Comparison of ENCODE assay signal across 8 cellular contexts in the genomic region with DNA sequence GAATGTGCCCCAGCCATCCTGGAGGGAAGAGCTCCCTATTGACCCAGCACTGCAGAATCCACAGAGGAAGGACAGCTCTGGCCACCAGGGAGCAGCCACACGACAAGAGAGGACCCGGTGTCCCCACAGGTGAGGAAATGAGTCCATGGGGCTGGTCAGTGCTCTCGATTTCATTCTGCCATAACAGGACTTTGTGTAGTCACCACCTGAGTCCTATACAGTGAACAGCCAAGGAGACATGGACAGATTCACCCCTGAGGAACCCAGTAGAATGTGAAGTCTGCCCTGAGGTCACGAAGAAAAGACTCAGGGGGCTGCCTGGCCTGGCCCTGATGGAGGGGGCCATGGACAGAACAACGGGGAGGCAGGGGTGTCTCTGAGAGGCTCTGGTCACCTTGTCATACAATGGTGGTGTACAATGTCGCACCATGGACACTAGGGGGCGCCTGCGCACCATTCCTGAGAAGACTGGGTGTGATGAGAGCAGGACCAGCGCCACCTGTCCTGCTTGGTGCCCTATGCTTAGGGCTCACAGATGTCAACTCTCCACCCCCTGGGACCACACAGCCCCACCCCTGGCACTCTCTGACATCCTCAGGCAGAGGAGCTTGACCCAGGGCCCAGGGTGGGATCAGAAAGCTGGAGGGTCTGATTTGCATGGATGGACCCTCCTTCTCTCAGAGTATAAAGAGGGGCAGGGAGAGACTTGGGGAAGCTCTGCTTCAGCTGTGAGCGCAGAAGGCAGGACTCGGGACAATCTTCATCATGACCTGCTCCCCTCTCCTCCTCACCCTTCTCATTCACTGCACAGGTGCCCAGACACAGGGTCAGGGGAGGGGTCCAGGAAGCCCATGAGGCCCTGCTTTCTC.
A peak's percentile ranks its signal among the peaks of the same experiment; 100 is the strongest.
DNase-seq lines count a peak whose midpoint lies in the region; ATAC-seq and TF ChIP-seq lines count a peak whose summit lies in the region.
"Not testable (repeated sequence)": the region's sequence is repeated elsewhere in the genome, so short reads cannot be mapped to it uniquely, and the experiment has no call there.

No MANE protein-coding gene starts in this region.

- not testable (repeated sequence) for H3K9me3 Mint-ChIP-seq in immature natural killer cell

- H3K27me3 ChIP-seq in A673 (replicated peaks; ENCODE audit: insufficient read depth, low read depth, low read length, poor library complexity): not testable (repeated sequence)

- H3K9me3 ChIP-seq in A673 (ENCODE audit: low read depth, low read length, poor library complexity, severe bottlenecking): not testable (repeated sequence)

- H3K4me3 ChIP-seq in A673 (ENCODE audit: low read depth, low read length, poor library complexity, severe bottlenecking): not testable (repeated sequence)

- not testable (repeated sequence) for H3K4me3 Mint-ChIP-seq in immature natural killer cell

- not testable (repeated sequence) for H3K27ac Mint-ChIP-seq in immature natural killer cell

- CTCF ChIA-PET in A673 (lab: Charles Lee): interaction anchor here (0.6 to 0.7 kb wide), 2 partner anchors 12 to 25 kb away, joined by 3 read pairs; no protein-coding TSS in a partner anchor

- ATAC-seq in GM18861 (IDR thresholded peaks at IDR 0.05; ENCODE audit: unreplicated experiment) (peak; percentile 84), HG03354 (IDR thresholded peaks at IDR 0.05; ENCODE audit: poor library complexity, severe bottlenecking, unreplicated experiment) (peak; percentile 85)

- not testable (repeated sequence) for H3K36me3 ChIP-seq in A673 (ENCODE audit: insufficient read depth, low read length, poor library complexity, severe bottlenecking)

- TF ChIP-seq CTCF in A673 (conservative IDR thresholded peaks at IDR 0.05; ENCODE audit: low read depth, low read length): peak; percentile 79

- H3K4me1 ChIP-seq in A673 (ENCODE audit: insufficient read depth, low read length, poor library complexity, severe bottlenecking): not testable (repeated sequence)

- not testable (repeated sequence) for H3K27me3 Mint-ChIP-seq in immature natural killer cell (ENCODE audit: low read depth in 3 of 3)

- POLR2A ChIA-PET in A673 (lab: Charles Lee; ENCODE audit: low non-redundant PET): not testable (repeated sequence)

- in situ Hi-C loops in T47D (cut with HindIII; ENCODE audit: low pct_unique_long_range_greater_than_20kb, low sequenced_read_pairs): not testable (repeated sequence)

- intact Hi-C loops in A673 (cut with micrococcal nuclease; ENCODE audit: unreplicated experiment): not testable (repeated sequence)

- H3K36me3 Mint-ChIP-seq in immature natural killer cell: peaks cover 0 to 16% (median 7%) of the 10 kb centered on the region in 3 donors

- not testable (repeated sequence) for H3K27ac ChIP-seq in A673 (ENCODE audit: low read depth, low read length, poor library complexity, severe bottlenecking)

- not testable (repeated sequence) for BruUV-seq in A673 (replicated peaks; lab: Mats Ljungman, UMichigan)

- H3K4me1 Mint-ChIP-seq in immature natural killer cell: not testable (repeated sequence)

- peak; percentile 71 for DNase-seq in A673 (ENCODE audit: low spot score)
- peak; percentile 59 to 87 for DNase-seq in NCI-H524 (lab: John Stamatoyannopoulos, UW)
- peak; percentile 64 for DNase-seq in activated CD4-positive, CD25-positive, alpha-beta regulatory T cell treated with anti-CD3 and anti-CD28 coated beads, Interleukin-2, amount 50 U/mL, for 16 hours (ENCODE audit: low read depth, low spot score)
- DNase-seq in T47D (ENCODE audit: low read depth in 1 of 2, low spot score in 1 of 2): peak; percentile 38 to 69
- DNase-seq in immature natural killer cell: peak; percentile 48 to 56 (median 54)
- DNase-seq in stimulated activated CD4-positive, alpha-beta T cell treated with anti-CD3 and anti-CD28 coated beads, Interleukin-12 subunit alpha, Interleukin-12 subunit beta, amount 100 ng/mL, for 48 hours (ENCODE audit: low read depth in 2 of 3, low spot score in 1 of 3): peak; percentile 50 to 66 (median 63)
